1 cellular context compared by ENCODE assay signal in the genomic region with DNA sequence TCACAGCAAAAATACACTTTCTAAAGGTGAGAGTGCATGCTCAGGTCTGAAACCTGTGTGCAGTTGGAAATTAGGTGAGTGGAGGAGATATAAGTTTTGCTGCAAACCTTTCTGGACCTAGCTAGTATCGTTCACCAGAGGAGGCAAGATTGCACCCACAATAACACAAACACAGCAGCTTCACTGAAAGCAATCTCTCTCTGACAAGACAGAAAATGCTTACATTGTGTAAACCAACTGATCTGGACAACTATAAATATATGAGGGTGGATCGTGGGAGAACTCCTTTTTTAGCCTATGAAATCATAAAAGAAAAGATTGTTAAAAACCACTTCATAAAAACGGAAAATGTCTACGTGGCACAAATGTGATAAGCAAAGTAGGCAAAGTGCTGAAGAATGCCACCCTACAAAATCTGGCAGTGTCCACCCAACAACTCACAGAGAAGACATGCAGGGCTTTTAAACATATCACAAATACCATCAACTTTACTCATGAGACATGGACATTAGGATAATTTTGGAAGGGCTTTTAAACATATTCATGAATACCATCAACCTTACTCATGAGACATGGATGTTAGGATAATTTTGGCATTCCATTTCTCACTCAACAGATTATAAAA.
TF ChIP-seq lines count a peak whose summit lies in the region.

No MANE protein-coding gene starts in this region.

TF ChIP-seq in GM23338, 12 proteins besides CTCF, POLR2A, EP300 and RAD21 (continued from another document):
- TF ChIP-seq REST (IDR thresholded peaks at IDR 0.05; ENCODE audit: unreplicated experiment), result no peak
- TF ChIP-seq ZNF331 (CRISPR knock-in tag; IDR thresholded peaks at IDR 0.05; ENCODE audit: low read depth), result no peak
- TF ChIP-seq ZNF114 (CRISPR knock-in tag; IDR thresholded peaks at IDR 0.05), result no peak
- TF ChIP-seq JUNB (IDR thresholded peaks at IDR 0.05; ENCODE audit: unreplicated experiment), result no peak
- TF ChIP-seq, protein P1, sequence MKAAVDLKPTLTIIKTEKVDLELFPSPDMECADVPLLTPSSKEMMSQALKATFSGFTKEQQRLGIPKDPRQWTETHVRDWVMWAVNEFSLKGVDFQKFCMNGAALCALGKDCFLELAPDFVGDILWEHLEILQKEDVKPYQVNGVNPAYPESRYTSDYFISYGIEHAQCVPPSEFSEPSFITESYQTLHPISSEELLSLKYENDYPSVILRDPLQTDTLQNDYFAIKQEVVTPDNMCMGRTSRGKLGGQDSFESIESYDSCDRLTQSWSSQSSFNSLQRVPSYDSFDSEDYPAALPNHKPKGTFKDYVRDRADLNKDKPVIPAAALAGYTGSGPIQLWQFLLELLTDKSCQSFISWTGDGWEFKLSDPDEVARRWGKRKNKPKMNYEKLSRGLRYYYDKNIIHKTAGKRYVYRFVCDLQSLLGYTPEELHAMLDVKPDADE (IDR thresholded peaks at IDR 0.05), result no peak
- no peak for TF ChIP-seq STAT1 (IDR thresholded peaks at IDR 0.05; ENCODE audit: unreplicated experiment)
